In the genomic region with DNA sequence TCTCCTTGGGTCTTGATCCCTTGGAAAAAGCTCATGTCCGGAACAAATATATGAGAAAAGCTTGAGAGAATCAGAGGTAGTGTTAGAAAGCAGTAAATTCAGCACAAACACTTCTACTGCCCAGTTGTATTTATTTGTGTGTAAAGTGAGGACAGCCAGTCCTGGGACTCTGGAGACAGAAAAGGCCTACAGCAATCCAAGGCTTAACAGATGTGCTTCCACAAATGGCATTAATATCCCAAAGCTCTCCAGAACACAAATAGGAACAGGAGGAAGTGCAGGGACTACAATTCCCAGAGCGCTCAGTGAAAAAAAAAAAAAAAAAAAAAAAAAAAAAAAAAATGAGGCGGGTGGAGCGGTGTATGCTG, we compare ENCODE assay signal across 9 cellular contexts. TPM values are rescaled to one million over a fixed set of nuclear protein-coding genes. Genes with fewer than 3 reads are reported as not detected.
DNase-seq lines count a peak whose midpoint lies in the region; ATAC-seq and TF ChIP-seq lines count a peak whose summit lies in the region.
"Had no signal": no experiment of that assay in that cellular context is flagged by ENCODE, and none has a peak within 500 bp of the region (broad histone marks: within the 10 kb centered on the region; RNA-seq: fewer than 3 reads in every experiment).

No MANE protein-coding gene starts in this region.

- peaks cover 21% of the 10 kb centered on the region for H3K4me1 ChIP-seq in cardiac muscle cell (ENCODE audit: low read depth)
- peaks cover 19 to 42% of the 10 kb centered on the region in 2 donors for H3K4me1 ChIP-seq in left lung
- peaks cover 19 to 38% (median 29%) of the 10 kb centered on the region in 4 donors for H3K4me1 ChIP-seq in transverse colon
- H3K4me1 ChIP-seq in lower lobe of right lung = peaks cover 36% of the 10 kb centered on the region

- TF ChIP-seq CTCF in cardiac muscle cell (IDR thresholded peaks at IDR 0.05; ENCODE audit: low read depth, low read length) = no peak
- TF ChIP-seq CTCF in left lung (IDR thresholded peaks at IDR 0.05) = no peak
- no peak for TF ChIP-seq CTCF in transverse colon (IDR thresholded peaks at IDR 0.05)
- TF ChIP-seq CTCF in lower lobe of right lung (IDR thresholded peaks at IDR 0.05) = no peak

- H3K9me3 ChIP-seq in cardiac muscle cell (ENCODE audit: low read depth) (no peaks in the 10 kb centered on the region), left lung (no peaks in the 10 kb centered on the region), transverse colon (no peaks in the 10 kb centered on the region), lower lobe of right lung (no peaks in the 10 kb centered on the region)

- H3K36me3 ChIP-seq in cardiac muscle cell (peaks cover 17% of the 10 kb centered on the region), left lung (peaks cover 0 to 58% of the 10 kb centered on the region in 2 donors), transverse colon (peaks cover 0 to 20% (median 7%) of the 10 kb centered on the region in 4 donors), lower lobe of right lung (peaks cover 63% of the 10 kb centered on the region)

- H3K36me3 Mint-ChIP-seq in T-helper 2 cell treated with Interferon-gamma antibody and Interleukin-4, amounts not matched to agents 5 μg/mL and 100 μg/mL, for 36 hours (ENCODE audit: low read depth) = peaks cover 32% of the 10 kb centered on the region

- in situ Hi-C loops in transverse colon (cut with MboI; ENCODE audit: low pct_ligation_motif_present in 1 of 4, low pct_unique_long_range_greater_than_20kb in 1 of 4, low sequenced_read_pairs in 3 of 4) = no loop called here

- no peak for ATAC-seq in Right ventricle myocardium superior (ENCODE audit: poor library complexity)
- no peak for ATAC-seq in left lung
- no peak for ATAC-seq in lower lobe of right lung

- TF ChIP-seq EP300 in transverse colon (IDR thresholded peaks at IDR 0.05; ENCODE audit: low read depth) = no peak

- TF ChIP-seq POLR2A in transverse colon (IDR thresholded peaks at IDR 0.05) = no peak

- H3K27ac ChIP-seq in cardiac muscle cell (peak overlapping the region; percentile 84), left lung (peak overlapping the region; percentile 33 to 45), transverse colon (peak overlapping the region; percentile 30 to 98 (median 84)), lower lobe of right lung (no peak overlapping the region)

- 12 to 73% methylated on average over 1 to 4 of the region's 4 CpGs for WGBS in transverse colon (ENCODE audit: low coverage in 1 of 2), 2 donors

- intact Hi-C loops in Right ventricle myocardium superior (cut with DNase I) (no loop called here), left lung (cut with DNase I) (no loop called here), transverse colon (cut with DNase I; ENCODE audit: low total_unique reads) (no loop called here), lower lobe of right lung (cut with DNase I) (no loop called here)

- peak overlapping the region; percentile 98 for H3K4me3 Mint-ChIP-seq in T-helper 2 cell treated with Interferon-gamma antibody and Interleukin-4, amounts not matched to agents 5 μg/mL and 100 μg/mL, for 36 hours

- no peak overlapping the region for H3K4me3 ChIP-seq in cardiac muscle cell
- peak overlapping the region in 1 of 2 donors; percentile 95 for H3K4me3 ChIP-seq in left lung
- no peak overlapping the region for H3K4me3 ChIP-seq in transverse colon
- H3K4me3 ChIP-seq in lower lobe of right lung = no peak overlapping the region

- H3K4me1 Mint-ChIP-seq in T-helper 2 cell treated with Interferon-gamma antibody and Interleukin-4, amounts not matched to agents 5 μg/mL and 100 μg/mL, for 36 hours (ENCODE audit: low read depth) = peaks cover 20% of the 10 kb centered on the region

- H3K27me3 ChIP-seq in cardiac muscle cell (no peaks in the 10 kb centered on the region), left lung (no peaks in the 10 kb centered on the region), transverse colon (no peaks in the 10 kb centered on the region), lower lobe of right lung (ENCODE audit: low read depth) (no peaks in the 10 kb centered on the region)

- DNase-seq in cardiac muscle cell (ENCODE audit: low read depth in 1 of 2, low spot score in 1 of 2) (no peak), Right ventricle myocardium superior (no peak), left lung (no peak), transverse colon (no peak), lower lobe of right lung (no peak), HuH-7 (ENCODE audit: low spot score) (no peak), SHP77 (lab: John Stamatoyannopoulos, UW) (no peak)
- DNase-seq in T-helper 2 cell treated with Interferon-gamma antibody and Interleukin-4, amounts not matched to agents 5 μg/mL and 100 μg/mL, for 36 hours (ENCODE audit: low spot score) = no peak

- H3K27me3 Mint-ChIP-seq in T-helper 2 cell treated with Interferon-gamma antibody and Interleukin-4, amounts not matched to agents 5 μg/mL and 100 μg/mL, for 36 hours (ENCODE audit: low read depth) = no peaks in the 10 kb centered on the region

- H3K27ac Mint-ChIP-seq in T-helper 2 cell treated with Interferon-gamma antibody and Interleukin-4, amounts not matched to agents 5 μg/mL and 100 μg/mL, for 36 hours = peak overlapping the region; percentile 63

- no peaks in the 10 kb centered on the region for H3K9me3 Mint-ChIP-seq in T-helper 2 cell treated with Interferon-gamma antibody and Interleukin-4, amounts not matched to agents 5 μg/mL and 100 μg/mL, for 36 hours

RNA-seq across cellular contexts. Expression of gene AP2M1, which starts 0.4 kb away (rescaled TPM):
- total RNA-seq in cardiac muscle cell (399 and 408 TPM in 2 replicates), Right ventricle myocardium superior (253 TPM), left lung (100 to 1,000 TPM; 296 to 347 TPM), transverse colon (100 to 1,000 TPM; 153 to 318 (median 182) TPM), lower lobe of right lung (241 TPM)
- polyA plus RNA-seq in cardiac muscle cell = 551 and 577 TPM in 2 replicates

RNA-seq across cellular contexts. Expression of gene ABCF3, which starts 11.7 kb away (rescaled TPM):
- total RNA-seq in cardiac muscle cell = 50.2 and 50.7 TPM in 2 replicates
- 74.4 and 78.5 TPM in 2 replicates for polyA plus RNA-seq in cardiac muscle cell
- 69.3 TPM for total RNA-seq in Right ventricle myocardium superior
- total RNA-seq in left lung = 10 to 100 TPM; 63.3 to 69.9 TPM
- total RNA-seq in transverse colon = 100 to 1,000 TPM in 2 of 4 donors, 10 to 100 TPM in 2; 58.6 to 286 (median 133) TPM
- total RNA-seq in lower lobe of right lung = 60.7 TPM

RNA-seq across cellular contexts. Expression of gene DVL3, which starts 19.1 kb away (rescaled TPM):
- total RNA-seq in cardiac muscle cell (96.3 and 135 TPM in 2 replicates), Right ventricle myocardium superior (60.6 TPM), left lung (10 to 100 TPM; 62.5 to 72.6 TPM), transverse colon (100 to 1,000 TPM in 1 of 4 donors, 10 to 100 TPM in 3; 54.1 to 174 (median 65.7) TPM), lower lobe of right lung (55.1 TPM)
- polyA plus RNA-seq in cardiac muscle cell = 150 and 180 TPM in 2 replicates

RNA-seq across cellular contexts. Expression of gene EIF2B5, which starts 39.1 kb away (rescaled TPM):
- total RNA-seq in cardiac muscle cell (38.2 and 82.1 TPM in 2 replicates), Right ventricle myocardium superior (31.4 TPM), left lung (10 to 100 TPM; 32.2 to 44.5 TPM), transverse colon (10 to 100 TPM; 45.1 to 49.7 (median 48.1) TPM), lower lobe of right lung (41.9 TPM)
- 55.7 and 57.5 TPM in 2 replicates for polyA plus RNA-seq in cardiac muscle cell

RNA-seq across cellular contexts. Expression of gene VWA5B2, which starts 55.1 kb away (rescaled TPM):
- 0.11 TPM in 1 of 2 replicates, not detected in the other for total RNA-seq in cardiac muscle cell
- 0.40 TPM in 1 of 2 replicates, not detected in the other for polyA plus RNA-seq in cardiac muscle cell
- not detected for total RNA-seq in Right ventricle myocardium superior
- under 1 TPM in 1 of 2 donors, not detected in 1; 0.31 TPM for total RNA-seq in left lung
- 1 to 10 TPM in 2 of 4 donors, under 1 TPM in 1, not detected in 1; 0.95 to 5.0 (median 1.4) TPM for total RNA-seq in transverse colon
- 0.47 TPM for total RNA-seq in lower lobe of right lung
- total RNA-seq: esophagus mucosa had no signal
